26 cellular contexts compared by ENCODE assay signal in genomic region chr13:64130170-64130569, GRCh38.
"Had no signal": no experiment of that assay in that cellular context is flagged by ENCODE, and none has a peak within 500 bp of the region (broad histone marks: within the 10 kb centered on the region; RNA-seq: fewer than 3 reads in every experiment).

No MANE protein-coding gene starts in this region.

- H3K4me3 ChIP-seq: adrenal gland, right lobe of liver, skin epidermis, stomach, suprapubic skin, tibial nerve, uterus had no signal

- ATAC-seq: activated CD8-positive, alpha-beta memory T cell treated with anti-CD3 and anti-CD28 coated beads, Interleukin-2, amount 10 ng/mL, durations not matched to agents 7 days and 5 days; activated CD8-positive, alpha-beta T cell treated with anti-CD3 and anti-CD28 coated beads for 36 hours; esophagus mucosa; right lobe of liver; stimulated activated memory B cell treated with anti-CD40 and anti-IgM and Interleukin-4, amounts not matched to agents 10 μg/mL and 1 μg/mL and 100 μg/mL, for 72 hours had no signal

- DNase-seq: activated CD4-positive, alpha-beta T cell treated with anti-CD3 and anti-CD28 coated beads, Interleukin-2, amount 10 ng/mL, durations not matched to agents 7 days and 5 days; activated CD4-positive, CD25-positive, alpha-beta regulatory T cell treated with anti-CD3 and anti-CD28 coated beads, Interleukin-2, amount 50 U/mL, for 72 hours; activated CD8-positive, alpha-beta memory T cell treated with anti-CD3 and anti-CD28 coated beads, Interleukin-2, amount 10 ng/mL, durations not matched to agents 7 days and 5 days; activated CD8-positive, alpha-beta T cell treated with anti-CD3 and anti-CD28 coated beads for 36 hours; activated naive CD4-positive, alpha-beta T cell; adrenal gland; central memory CD4-positive, alpha-beta T cell; dermis blood vessel endothelial cell; effector memory CD4-positive, alpha-beta T cell; glutamatergic neuron; hippocampal formation; left ventricle myocardium superior; mammary epithelial cell; midbrain; nucleus accumbens; right lobe of liver; stimulated activated CD4-positive, alpha-beta T cell treated with anti-CD3 and anti-CD28 coated beads, Interleukin-2, amount 100 ng/mL, for 24 hours; stomach; uterus; WERI-Rb-1 had no signal

- H3K79me2 ChIP-seq: parathyroid adenoma had no signal

- H2AFZ ChIP-seq: parathyroid adenoma had no signal

- H3K9me3 ChIP-seq: adrenal gland, right lobe of liver, suprapubic skin, tibial nerve, uterus had no signal

- H3K36me3 ChIP-seq: adrenal gland, right lobe of liver, stomach, suprapubic skin, tibial nerve, uterus, WERI-Rb-1 had no signal

- H3K27ac ChIP-seq: adrenal gland, parathyroid adenoma, right lobe of liver, skin epidermis, stomach, suprapubic skin, tibial nerve, uterus, WERI-Rb-1 had no signal

- H3K4me1 ChIP-seq: adrenal gland, parathyroid adenoma, right lobe of liver, stomach, suprapubic skin, tibial nerve, uterus had no signal

- H3K27me3 ChIP-seq: adrenal gland, right lobe of liver, stomach, suprapubic skin, tibial nerve, uterus had no signal

- H3K9ac ChIP-seq: parathyroid adenoma had no signal
